Comparison of ENCODE assay signal across 23 cellular contexts in genomic region chr17:46089389-46089965, GRCh38.
A peak's percentile ranks its signal among the peaks of the same experiment; 100 is the strongest.
DNase-seq lines count a peak whose midpoint lies in the region; ATAC-seq and TF ChIP-seq lines count a peak whose summit lies in the region.
"Had no signal": no experiment of that assay in that cellular context is flagged by ENCODE, and none has a peak within 500 bp of the region (broad histone marks: within the 10 kb centered on the region; RNA-seq: fewer than 3 reads in every experiment).

No MANE protein-coding gene starts in this region.

- peaks cover 30% of the 10 kb centered on the region for H3K36me3 Mint-ChIP-seq in activated naive CD4-positive, alpha-beta T cell treated with anti-CD3 and anti-CD28 coated beads, Interleukin-2, amount 50 U/mL, for 24 hours
- peaks cover 77% of the 10 kb centered on the region for H3K36me3 Mint-ChIP-seq in activated T-helper 17 cell treated with anti-CD3 and anti-CD28 coated beads, Interleukin-2, amount 50 U/mL, for 72 hours (ENCODE audit: low read depth)
- H3K36me3 Mint-ChIP-seq in memory B cell = peaks cover 12% of the 10 kb centered on the region
- H3K36me3 Mint-ChIP-seq in type B pancreatic cell = peaks cover 21% of the 10 kb centered on the region
- H3K36me3 Mint-ChIP-seq: naive B cell had no signal

- DNase-seq in activated naive CD4-positive, alpha-beta T cell treated with Interleukin-2 at 50 U/mL for 16 hours = no peak
- DNase-seq in memory B cell (ENCODE audit: low spot score in 2 of 2) (no peak), type B pancreatic cell (ENCODE audit: extremely low spot score, unreplicated experiment) (no peak), middle frontal gyrus (ENCODE audit: extremely low spot score, low spot score) (no peak)
- no peak for DNase-seq in effector CD4-positive, alpha-beta T cell
- DNase-seq: activated CD4-positive, alpha-beta T cell treated with anti-CD3 and anti-CD28 coated beads, Interleukin-2, amount 50 U/mL, for 1 hour; activated naive CD8-positive, alpha-beta T cell treated with anti-CD3 and anti-CD28 coated beads, Interleukin-2, amount 10 ng/mL, durations not matched to agents 7 days and 5 days; dorsolateral prefrontal cortex; H7; naive B cell; NCI-H1694; NCI-H510A; pancreas; PC-9; right cardiac atrium; SIG-M5; spleen; stimulated activated CD4-positive, alpha-beta T cell treated with anti-CD3 and anti-CD28 coated beads, Interleukin-4, amount 100 ng/mL, for 1 hour; stimulated activated naive CD4-positive, alpha-beta T cell treated with Interleukin-2 at 50 U/mL for 16 hours; tibial artery had no signal

- no peak for TF ChIP-seq CTCF in type B pancreatic cell (conservative IDR thresholded peaks at IDR 0.05)

- peaks cover 81% of the 10 kb centered on the region for H3K4me1 Mint-ChIP-seq in activated naive CD4-positive, alpha-beta T cell treated with anti-CD3 and anti-CD28 coated beads, Interleukin-2, amount 50 U/mL, for 24 hours
- H3K4me1 Mint-ChIP-seq in activated T-helper 17 cell treated with anti-CD3 and anti-CD28 coated beads, Interleukin-2, amount 50 U/mL, for 72 hours = peaks cover 43% of the 10 kb centered on the region
- H3K4me1 Mint-ChIP-seq in memory B cell = peaks cover 20% of the 10 kb centered on the region
- no peaks in the 10 kb centered on the region for H3K4me1 Mint-ChIP-seq in type B pancreatic cell (ENCODE audit: unreplicated experiment)

- ATAC-seq in activated T-helper 17 cell treated with anti-CD3 and anti-CD28 coated beads, Interleukin-2, amount 50 U/mL, for 72 hours (replicated peaks) = peak; percentile 54
- ATAC-seq in memory B cell (ENCODE audit: low read depth) = no peak
- ATAC-seq in GM21367 (IDR thresholded peaks at IDR 0.05; ENCODE audit: unreplicated experiment) = no peak
- ATAC-seq: pancreas, right cardiac atrium had no signal

- peak overlapping the region; percentile 40 for H3K4me3 Mint-ChIP-seq in activated naive CD4-positive, alpha-beta T cell treated with anti-CD3 and anti-CD28 coated beads, Interleukin-2, amount 50 U/mL, for 24 hours
- H3K4me3 Mint-ChIP-seq in activated T-helper 17 cell treated with anti-CD3 and anti-CD28 coated beads, Interleukin-2, amount 50 U/mL, for 72 hours = peak overlapping the region; percentile 0
- no peak overlapping the region for H3K4me3 Mint-ChIP-seq in memory B cell
- H3K4me3 Mint-ChIP-seq in type B pancreatic cell = no peak overlapping the region
- H3K4me3 Mint-ChIP-seq: activated naive CD8-positive, alpha-beta T cell treated with anti-CD3 and anti-CD28 coated beads, Interleukin-2, amount 10 ng/mL, durations not matched to agents 7 days and 5 days; naive B cell had no signal

- H3K9me3 Mint-ChIP-seq in activated naive CD4-positive, alpha-beta T cell treated with anti-CD3 and anti-CD28 coated beads, Interleukin-2, amount 50 U/mL, for 24 hours = no peaks in the 10 kb centered on the region
- no peaks in the 10 kb centered on the region for H3K9me3 Mint-ChIP-seq in activated T-helper 17 cell treated with anti-CD3 and anti-CD28 coated beads, Interleukin-2, amount 50 U/mL, for 72 hours
- H3K9me3 Mint-ChIP-seq in memory B cell = no peaks in the 10 kb centered on the region
- H3K9me3 Mint-ChIP-seq in type B pancreatic cell = no peaks in the 10 kb centered on the region
- H3K9me3 Mint-ChIP-seq: activated naive CD8-positive, alpha-beta T cell treated with anti-CD3 and anti-CD28 coated beads, Interleukin-2, amount 10 ng/mL, durations not matched to agents 7 days and 5 days; naive B cell had no signal

- no peaks in the 10 kb centered on the region for H3K27me3 Mint-ChIP-seq in activated naive CD4-positive, alpha-beta T cell treated with anti-CD3 and anti-CD28 coated beads, Interleukin-2, amount 50 U/mL, for 24 hours
- H3K27me3 Mint-ChIP-seq in activated T-helper 17 cell treated with anti-CD3 and anti-CD28 coated beads, Interleukin-2, amount 50 U/mL, for 72 hours = no peaks in the 10 kb centered on the region
- H3K27me3 Mint-ChIP-seq in memory B cell = no peaks in the 10 kb centered on the region
- H3K27me3 Mint-ChIP-seq in type B pancreatic cell = no peaks in the 10 kb centered on the region
- H3K27me3 Mint-ChIP-seq: activated naive CD8-positive, alpha-beta T cell treated with anti-CD3 and anti-CD28 coated beads, Interleukin-2, amount 10 ng/mL, durations not matched to agents 7 days and 5 days; naive B cell had no signal

- peak overlapping the region; percentile 92 for H3K27ac Mint-ChIP-seq in activated naive CD4-positive, alpha-beta T cell treated with anti-CD3 and anti-CD28 coated beads, Interleukin-2, amount 50 U/mL, for 24 hours
- H3K27ac Mint-ChIP-seq in activated T-helper 17 cell treated with anti-CD3 and anti-CD28 coated beads, Interleukin-2, amount 50 U/mL, for 72 hours = peak overlapping the region; percentile 4
- H3K27ac Mint-ChIP-seq in memory B cell (peak overlapping the region; percentile 36), type B pancreatic cell (peak overlapping the region; percentile 25)
- H3K27ac Mint-ChIP-seq: activated naive CD8-positive, alpha-beta T cell treated with anti-CD3 and anti-CD28 coated beads, Interleukin-2, amount 10 ng/mL, durations not matched to agents 7 days and 5 days had no signal

Comparison
In these comparisons a context has a peak if more than half of its experiments do, and no peak if none do; other contexts are left out.
1. H3K27ac Mint-ChIP-seq: peak in every context shown above with its lines; median percentile 92 in activated naive CD4-positive, alpha-beta T cell treated with anti-CD3 and anti-CD28 coated beads, Interleukin-2, amount 50 U/mL, for 24 hours; 36 in memory B cell; 25 in type B pancreatic cell; 4 in activated T-helper 17 cell treated with anti-CD3 and anti-CD28 coated beads, Interleukin-2, amount 50 U/mL, for 72 hours.
2. H3K4me3 Mint-ChIP-seq: peak in activated naive CD4-positive, alpha-beta T cell treated with anti-CD3 and anti-CD28 coated beads, Interleukin-2, amount 50 U/mL, for 24 hours (single experiment) and activated T-helper 17 cell treated with anti-CD3 and anti-CD28 coated beads, Interleukin-2, amount 50 U/mL, for 72 hours (single experiment); none in memory B cell (single experiment) and type B pancreatic cell (single experiment).